ENCODE assay signal across 8 cellular contexts in genomic region chr14:106372870-106373657, GRCh38.
A peak's percentile ranks its signal among the peaks of the same experiment; 100 is the strongest.
DNase-seq lines count a peak whose midpoint lies in the region; ATAC-seq, FAIRE-seq and TF ChIP-seq lines count a peak whose summit lies in the region.
"Had no signal": no experiment of that assay in that cellular context is flagged by ENCODE, and none has a peak within 500 bp of the region (broad histone marks: within the 10 kb centered on the region; RNA-seq: fewer than 3 reads in every experiment).

No MANE protein-coding gene starts in this region.

- H3K9me1 ChIP-seq in keratinocyte (ENCODE audit: control insufficient read depth, extremely low read depth, insufficient read depth, low read length), result no peaks in the 10 kb centered on the region

- H3K4me1 Mint-ChIP-seq in activated T-cell treated with anti-CD3 and anti-CD28 coated beads, Interleukin-2, amount 50 U/mL, for 72 hours (ENCODE audit: low read depth), result peaks cover 24% of the 10 kb centered on the region

- no peak overlapping the region for H2AFZ ChIP-seq in keratinocyte (ENCODE audit: control insufficient read depth, low read length)

- peaks cover 24% of the 10 kb centered on the region for H3K27me3 Mint-ChIP-seq in activated T-cell treated with anti-CD3 and anti-CD28 coated beads, Interleukin-2, amount 50 U/mL, for 72 hours (ENCODE audit: low read depth)

- DNase-seq in GM12891 (ENCODE audit: insufficient read length, low spot score), result peak; percentile 68
- DNase-seq in OCI-M1 (lab: John Stamatoyannopoulos, UW), result peak; percentile 47
- DNase-seq in activated T-cell treated with anti-CD3 and anti-CD28 coated beads, Interleukin-2, amount 50 U/mL, for 72 hours, result peak; percentile 88 to 90
- DNase-seq in keratinocyte (ENCODE audit: low read depth, low spot score), result no peak
- DNase-seq in stimulated activated CD8-positive, alpha-beta memory T cell treated with anti-CD3 and anti-CD28 coated beads, Interleukin-2, amount 100 ng/mL, for 1 hour (ENCODE audit: low read depth in 2 of 2), result peak; percentile 50 to 62

- H3K36me3 Mint-ChIP-seq in activated T-cell treated with anti-CD3 and anti-CD28 coated beads, Interleukin-2, amount 50 U/mL, for 72 hours (ENCODE audit: insufficient read depth in 2 of 2), result no peaks in the 10 kb centered on the region

- ATAC-seq in HG03521 (IDR thresholded peaks at IDR 0.05; ENCODE audit: unreplicated experiment) (peak; percentile 71), HG02884 (IDR thresholded peaks at IDR 0.05; ENCODE audit: unreplicated experiment) (no peak)
- peak; percentile 93 to 94 for ATAC-seq in activated T-cell treated with anti-CD3 and anti-CD28 coated beads, Interleukin-2, amount 50 U/mL, for 72 hours (replicated peaks in 1 of 2)

- no peak overlapping the region for H3K4me3 ChIP-seq in keratinocyte (ENCODE audit: control insufficient read depth in 2 of 3, extremely low read depth in 1 of 3, insufficient read depth in 2 of 3, low read depth in 1 of 3, low read length in 3 of 3)

- no peak overlapping the region for H3K27ac ChIP-seq in keratinocyte (ENCODE audit: control insufficient read depth, insufficient read depth, low read length)

- TF ChIP-seq POLR2A in GM12891 (IDR thresholded peaks at IDR 0.05; ENCODE audit: low read depth, low read length), result no peak

- peak; percentile 84 for FAIRE-seq in GM12891 (lab: Jason Lieb, UNC)
- FAIRE-seq in keratinocyte (lab: Jason Lieb, UNC), result no peak
- FAIRE-seq: astrocyte had no signal

- H3K9me3 Mint-ChIP-seq in activated T-cell treated with anti-CD3 and anti-CD28 coated beads, Interleukin-2, amount 50 U/mL, for 72 hours, result no peaks in the 10 kb centered on the region

- no peak overlapping the region for H3K9ac ChIP-seq in keratinocyte (ENCODE audit: control insufficient read depth, extremely low read depth, insufficient read depth, low read length)

- H3K36me3 ChIP-seq in keratinocyte (ENCODE audit: control insufficient read depth in 2 of 2, extremely low read depth in 1 of 2, insufficient read depth in 2 of 2, low read length in 2 of 2), result no peaks in the 10 kb centered on the region

- no peaks in the 10 kb centered on the region for H3K9me3 ChIP-seq in keratinocyte (ENCODE audit: control insufficient read depth, low read depth, low read length)

- no peaks in the 10 kb centered on the region for H3K27me3 ChIP-seq in keratinocyte (ENCODE audit: control insufficient read depth, extremely low read depth, insufficient read depth, low read length)

- H3K27ac Mint-ChIP-seq in activated T-cell treated with anti-CD3 and anti-CD28 coated beads, Interleukin-2, amount 50 U/mL, for 72 hours, result peak overlapping the region; percentile 16

- dilution Hi-C loops in keratinocyte (cut with MboI; ENCODE audit: extremely low pct_ligation_motif_present, low sequenced_read_pairs), result no loop called here

- no peaks in the 10 kb centered on the region for H3K79me2 ChIP-seq in keratinocyte (ENCODE audit: control insufficient read depth, insufficient read depth, low read length)

- TF ChIP-seq CTCF in keratinocyte (optimal IDR thresholded peaks at IDR 0.05 in 1 of 3, IDR thresholded peaks at IDR 0.05 in 1 of 3, conservative IDR thresholded peaks at IDR 0.05 in 1 of 3; ENCODE audit: extremely low read depth in 1 of 3, insufficient read depth in 2 of 3, low read length in 3 of 3), result peak; percentile 23 to 79 (median 55)

- no peaks in the 10 kb centered on the region for H4K20me1 ChIP-seq in keratinocyte (ENCODE audit: control insufficient read depth, extremely low read depth, insufficient read depth, low read length)

- H3K4me1 ChIP-seq in keratinocyte (ENCODE audit: control insufficient read depth, extremely low read depth, insufficient read depth, low read length), result no peaks in the 10 kb centered on the region

- no peak overlapping the region for H3K4me2 ChIP-seq in keratinocyte (ENCODE audit: control insufficient read depth, extremely low read depth, insufficient read depth, low read depth, low read length)

- H3K4me3 Mint-ChIP-seq in activated T-cell treated with anti-CD3 and anti-CD28 coated beads, Interleukin-2, amount 50 U/mL, for 72 hours, result peak overlapping the region; percentile 73 to 85

TF ChIP-seq in GM12891, 5 proteins besides CTCF, POLR2A, EP300 and RAD21:
- no peak for TF ChIP-seq POLR2AphosphoS5 (IDR thresholded peaks at IDR 0.05; ENCODE audit: low read depth, low read length)
- no peak for TF ChIP-seq SPI1 (IDR thresholded peaks at IDR 0.05; ENCODE audit: low read depth, low read length)
- TF ChIP-seq TAF1 (IDR thresholded peaks at IDR 0.05; ENCODE audit: low read depth, low read length), result no peak
- no peak for TF ChIP-seq POU2F2 (IDR thresholded peaks at IDR 0.05; ENCODE audit: low read depth, low read length)
- no peak for TF ChIP-seq PAX5 (IDR thresholded peaks at IDR 0.05; ENCODE audit: insufficient read depth, low read length, severe bottlenecking)
